In genomic region chr1:230224101-230224927, GRCh38 we compare ENCODE assay signal across 22 cellular contexts.
DNase-seq lines count a peak whose midpoint lies in the region; ATAC-seq and TF ChIP-seq lines count a peak whose summit lies in the region.
"Had no signal": no experiment of that assay in that cellular context is flagged by ENCODE, and none has a peak within 500 bp of the region (broad histone marks: within the 10 kb centered on the region; RNA-seq: fewer than 3 reads in every experiment).

No MANE protein-coding gene starts in this region.

- H3K36me3 ChIP-seq in DND-41 (ENCODE audit: insufficient read depth, low read length) (peaks cover 55% of the 10 kb centered on the region), gastroesophageal sphincter (no peaks in the 10 kb centered on the region), testis (ENCODE audit: low read depth, missing control alignments) (no peaks in the 10 kb centered on the region), H7 (replicated peaks; ENCODE audit: control insufficient read depth, insufficient read depth, low read length) (no peaks in the 10 kb centered on the region)
- H3K36me3 ChIP-seq: prostate gland, SJSA1 had no signal

- H3K4me3 Mint-ChIP-seq in activated T-helper 1 cell treated with anti-CD3 and anti-CD28 coated beads, Interleukin-12 subunit alpha, Interleukin-12 subunit beta, Interleukin-2, Interleukin-4 antibody, amounts not matched to agents 30 ng/mL and 10 ng/mL and 1 ng/mL, durations not matched to agents 14 hours and 24 hours and 36 hours, result no peak overlapping the region
- H3K4me3 Mint-ChIP-seq: activated B cell treated with CpG ODN at 0.5 μM for 24 hours, H9 had no signal

- no peaks in the 10 kb centered on the region for H3K27me3 ChIP-seq in DND-41 (ENCODE audit: insufficient read depth, low read length, poor library complexity)
- no peaks in the 10 kb centered on the region for H3K27me3 ChIP-seq in gastroesophageal sphincter
- no peaks in the 10 kb centered on the region for H3K27me3 ChIP-seq in testis
- H3K27me3 ChIP-seq in H7 (ENCODE audit: control insufficient read depth, insufficient read depth, low read length), result no peaks in the 10 kb centered on the region
- H3K27me3 ChIP-seq: BLaER1, neutrophil, SJSA1 had no signal

- no peaks in the 10 kb centered on the region for H3K9me3 Mint-ChIP-seq in activated T-helper 1 cell treated with anti-CD3 and anti-CD28 coated beads, Interleukin-12 subunit alpha, Interleukin-12 subunit beta, Interleukin-2, Interleukin-4 antibody, amounts not matched to agents 30 ng/mL and 10 ng/mL and 1 ng/mL, durations not matched to agents 14 hours and 24 hours and 36 hours
- H3K9me3 Mint-ChIP-seq: activated B cell treated with CpG ODN at 0.5 μM for 24 hours, H9 had no signal

- H3K79me2 ChIP-seq in DND-41 (ENCODE audit: insufficient read depth, low read length), result peaks cover 98% of the 10 kb centered on the region

- H3K4me1 ChIP-seq in DND-41 (ENCODE audit: insufficient read depth, low read length), result no peaks in the 10 kb centered on the region
- H3K4me1 ChIP-seq in gastroesophageal sphincter, result peaks cover 0 to 73% (median 4%) of the 10 kb centered on the region in 3 donors
- H3K4me1 ChIP-seq in testis, result no peaks in the 10 kb centered on the region
- H3K4me1 ChIP-seq: prostate gland had no signal

- ATAC-seq in DND-41 (ENCODE audit: insufficient read depth, low read depth) (no peak), gastroesophageal sphincter (no peak), HG02798 (IDR thresholded peaks at IDR 0.05; ENCODE audit: poor library complexity, unreplicated experiment) (no peak)

- H3K27me3 Mint-ChIP-seq in activated T-helper 1 cell treated with anti-CD3 and anti-CD28 coated beads, Interleukin-12 subunit alpha, Interleukin-12 subunit beta, Interleukin-2, Interleukin-4 antibody, amounts not matched to agents 30 ng/mL and 10 ng/mL and 1 ng/mL, durations not matched to agents 14 hours and 24 hours and 36 hours (ENCODE audit: insufficient read depth), result no peaks in the 10 kb centered on the region
- H3K27me3 Mint-ChIP-seq: activated B cell treated with CpG ODN at 0.5 μM for 24 hours had no signal

- peaks cover 69% of the 10 kb centered on the region for H4K20me1 ChIP-seq in DND-41 (ENCODE audit: insufficient read depth, low read length)

- H3K9me3 ChIP-seq in DND-41 (ENCODE audit: insufficient read depth, low read length, severe bottlenecking), result no peaks in the 10 kb centered on the region
- H3K9me3 ChIP-seq in gastroesophageal sphincter, result no peaks in the 10 kb centered on the region
- H3K9me3 ChIP-seq in testis, result no peaks in the 10 kb centered on the region
- H3K9me3 ChIP-seq: BLaER1, neutrophil, prostate gland, SJSA1 had no signal

- peaks cover 17% of the 10 kb centered on the region for H3K4me1 Mint-ChIP-seq in activated T-helper 1 cell treated with anti-CD3 and anti-CD28 coated beads, Interleukin-12 subunit alpha, Interleukin-12 subunit beta, Interleukin-2, Interleukin-4 antibody, amounts not matched to agents 30 ng/mL and 10 ng/mL and 1 ng/mL, durations not matched to agents 14 hours and 24 hours and 36 hours (ENCODE audit: low read depth)

- H3K27ac ChIP-seq in DND-41 (ENCODE audit: low read length) (peak overlapping the region; percentile 38; the same call in 1 of the 2 replicates), gastroesophageal sphincter (peak overlapping the region in 3 of 4 donors; percentile 18 to 68 (median 28)), testis (no peak overlapping the region)
- H3K27ac ChIP-seq: neutrophil, prostate gland, SJSA1 had no signal

- peaks cover 10% of the 10 kb centered on the region for H3K36me3 Mint-ChIP-seq in activated T-helper 1 cell treated with anti-CD3 and anti-CD28 coated beads, Interleukin-12 subunit alpha, Interleukin-12 subunit beta, Interleukin-2, Interleukin-4 antibody, amounts not matched to agents 30 ng/mL and 10 ng/mL and 1 ng/mL, durations not matched to agents 14 hours and 24 hours and 36 hours (ENCODE audit: low read depth)

- TF ChIP-seq POLR2A in gastroesophageal sphincter (IDR thresholded peaks at IDR 0.05) (no peak), testis (IDR thresholded peaks at IDR 0.05) (no peak)

- intact Hi-C loops in activated T-helper 1 cell treated with anti-CD3 and anti-CD28 coated beads, Interleukin-12 subunit alpha, Interleukin-12 subunit beta, Interleukin-2, Interleukin-4 antibody, amounts not matched to agents 30 ng/mL and 10 ng/mL and 1 ng/mL, durations not matched to agents 14 hours and 24 hours and 36 hours (cut with micrococcal nuclease), result no loop called here
- intact Hi-C loops in testis (cut with DNase I; ENCODE audit: low total_unique reads), result no loop called here

- no peak overlapping the region for H3K9ac ChIP-seq in DND-41 (ENCODE audit: low read depth, low read length)
- H3K9ac ChIP-seq: BLaER1 had no signal

- no peak overlapping the region for H3K4me2 ChIP-seq in DND-41 (ENCODE audit: insufficient read depth, low read length)
- H3K4me2 ChIP-seq: BLaER1 had no signal

- WGBS in gastroesophageal sphincter (ENCODE audit: low coverage in 1 of 2), 2 donors, result 79 to 84% methylated on average over 15 to 16 of the region's 16 CpGs
- 88 to 95% methylated on average over 16 of the region's 16 CpGs for whole genome bisulfite sequencing in testis, 2 donors

- TF ChIP-seq EP300 in gastroesophageal sphincter (IDR thresholded peaks at IDR 0.05), result no peak

- H2AFZ ChIP-seq in DND-41 (ENCODE audit: low read depth, low read length), result no peak overlapping the region

- DNase-seq in DND-41 (no peak), testis (peak; percentile 11), H7 (no peak), glomerular visceral epithelial cell (ENCODE audit: extremely low spot score) (no peak)
- DNase-seq in activated T-helper 1 cell treated with anti-CD3 and anti-CD28 coated beads, Interleukin-12 subunit alpha, Interleukin-12 subunit beta, Interleukin-2, Interleukin-4 antibody, amounts not matched to agents 30 ng/mL and 10 ng/mL and 1 ng/mL, durations not matched to agents 14 hours and 24 hours and 36 hours (ENCODE audit: low spot score), result no peak
- DNase-seq: activated B cell treated with CpG ODN at 0.5 μM for 24 hours; activated CD4-positive, alpha-beta T cell treated with anti-CD3 and anti-CD28 coated beads, Interleukin-2, amount 50 U/mL, for 48 hours; activated naive CD4-positive, alpha-beta T cell treated with anti-CD3 and anti-CD28 coated beads, Interleukin-2, amount 50 U/mL, for 16 hours; COR-L47; GDM1; H9; IMR-90; left cardiac atrium; NCI-H1092; NCI-H187 treated with DMSO at 0.1 percent for 48 hours; stimulated activated naive CD4-positive, alpha-beta T cell treated with Interleukin-2 at 50 U/mL for 16 hours had no signal

- H3K4me3 ChIP-seq in DND-41 (ENCODE audit: low read depth in 1 of 2, low read length in 2 of 2) (no peak overlapping the region), gastroesophageal sphincter (no peak overlapping the region), testis (no peak overlapping the region), H7 (ENCODE audit: insufficient read depth, low read depth, low read length) (no peak overlapping the region)
- H3K4me3 ChIP-seq: BLaER1, prostate gland, SJSA1 had no signal

- peak overlapping the region; percentile 40 for H3K27ac Mint-ChIP-seq in activated T-helper 1 cell treated with anti-CD3 and anti-CD28 coated beads, Interleukin-12 subunit alpha, Interleukin-12 subunit beta, Interleukin-2, Interleukin-4 antibody, amounts not matched to agents 30 ng/mL and 10 ng/mL and 1 ng/mL, durations not matched to agents 14 hours and 24 hours and 36 hours
- H3K27ac Mint-ChIP-seq: activated B cell treated with CpG ODN at 0.5 μM for 24 hours had no signal

- TF ChIP-seq CTCF in DND-41 (IDR thresholded peaks at IDR 0.05; ENCODE audit: borderline replicate concordance, extremely low read depth, low read length, poor library complexity, severe bottlenecking), result no peak
- no peak for TF ChIP-seq CTCF in gastroesophageal sphincter (IDR thresholded peaks at IDR 0.05)
- TF ChIP-seq CTCF in testis (IDR thresholded peaks at IDR 0.05), result no peak

Comparison
In these comparisons a context has a peak if more than half of its experiments do, and no peak if none do; other contexts are left out.
1. H3K27ac ChIP-seq: peak in DND-41 (single experiment) and gastroesophageal sphincter (3 of 4); none in testis (0 of 2).